ENCODE assay signal across 9 cellular contexts in genomic region chr11:72308226-72309073, GRCh38.
A peak's percentile ranks its signal among the peaks of the same experiment; 100 is the strongest.
DNase-seq lines count a peak whose midpoint lies in the region; ATAC-seq and TF ChIP-seq lines count a peak whose summit lies in the region.
"Had no signal": no experiment of that assay in that cellular context is flagged by ENCODE, and none has a peak within 500 bp of the region (broad histone marks: within the 10 kb centered on the region; RNA-seq: fewer than 3 reads in every experiment).

No MANE protein-coding gene starts in this region.

- intact Hi-C loops in A673 (cut with micrococcal nuclease; ENCODE audit: unreplicated experiment), result no loop called here

- H3K27me3 ChIP-seq in A673 (replicated peaks; ENCODE audit: insufficient read depth, low read depth, low read length, poor library complexity) (peaks cover 69% of the 10 kb centered on the region), H7 (ENCODE audit: control insufficient read depth, insufficient read depth, low read length) (no peaks in the 10 kb centered on the region)

- H3K4me1 ChIP-seq in A673 (ENCODE audit: insufficient read depth, low read length, poor library complexity, severe bottlenecking), result peaks cover 20% of the 10 kb centered on the region

- BruUV-seq in A673 (replicated peaks; lab: Mats Ljungman, UMichigan), result no TSS peak

- no peak for ATAC-seq in HG02981 (IDR thresholded peaks at IDR 0.05; ENCODE audit: unreplicated experiment)

- no peaks in the 10 kb centered on the region for H3K9me3 ChIP-seq in A673 (ENCODE audit: low read depth, low read length, poor library complexity, severe bottlenecking)

- POLR2A ChIA-PET in A673 (lab: Charles Lee; ENCODE audit: low non-redundant PET), result no interaction called here

- H3K36me3 ChIP-seq in A673 (ENCODE audit: insufficient read depth, low read length, poor library complexity, severe bottlenecking) (no peaks in the 10 kb centered on the region), H7 (replicated peaks; ENCODE audit: control insufficient read depth, insufficient read depth, low read length) (peaks cover 1% of the 10 kb centered on the region; the same call in 1 of the 2 replicates)

- DNase-seq in A673 (ENCODE audit: low spot score) (peak; percentile 99), HFF-Myc (ENCODE audit: extremely low read depth, low read depth) (peak; percentile 93), NCI-H82 (lab: John Stamatoyannopoulos, UW) (peak; percentile 99), fibroblast of pulmonary artery (ENCODE audit: low read depth) (peak; percentile 89), H7 (no peak), iPS-NIHi7 (ENCODE audit: extremely low spot score) (no peak)
- DNase-seq in stimulated activated naive CD4-positive, alpha-beta T cell treated with Interleukin-2 at 50 U/mL for 16 hours (lab: John Stamatoyannopoulos, UW), result no peak

- CTCF ChIA-PET in A673 (lab: Charles Lee), result no interaction called here

- TF ChIP-seq CTCF in A673 (conservative IDR thresholded peaks at IDR 0.05; ENCODE audit: low read depth, low read length) (no peak), HFF-Myc (IDR thresholded peaks at IDR 0.05; ENCODE audit: low read depth, low read length, missing control alignments) (no peak), fibroblast of pulmonary artery (IDR thresholded peaks at IDR 0.05; ENCODE audit: low read length, missing control alignments) (no peak)

- H3K27ac ChIP-seq in A673 (ENCODE audit: low read depth, low read length, poor library complexity, severe bottlenecking), result no peak overlapping the region
- H3K27ac ChIP-seq: skin epidermis had no signal

- H3K4me3 ChIP-seq in A673 (ENCODE audit: low read depth, low read length, poor library complexity, severe bottlenecking) (no peak overlapping the region), HFF-Myc (replicated peaks; ENCODE audit: low read depth, low read length) (no peak overlapping the region), fibroblast of pulmonary artery (replicated peaks; ENCODE audit: low read depth, low read length) (no peak overlapping the region), H7 (ENCODE audit: insufficient read depth, low read depth, low read length) (no peak overlapping the region)
- H3K4me3 ChIP-seq: skin epidermis had no signal

Comparison
In these comparisons a context has a peak if more than half of its experiments do, and no peak if none do; other contexts are left out.
1. DNase-seq: peak in A673 (single experiment), HFF-Myc (single experiment), NCI-H82 (single experiment) and fibroblast of pulmonary artery (single experiment); none in stimulated activated naive CD4-positive, alpha-beta T cell treated with Interleukin-2 at 50 U/mL for 16 hours (single experiment), H7 (single experiment) and iPS-NIHi7 (single experiment).